Comparison of ENCODE assay signal across 37 cellular contexts in genomic region chr17:33369876-33370275, GRCh38.
"Had no signal": no experiment of that assay in that cellular context is flagged by ENCODE, and none has a peak within 500 bp of the region (broad histone marks: within the 10 kb centered on the region; RNA-seq: fewer than 3 reads in every experiment).

No MANE protein-coding gene starts in this region.

- H3K27me3 ChIP-seq: brain microvascular endothelial cell, cardiac muscle cell, Peyer's patch, SJSA1 had no signal

- H3K4me1 Mint-ChIP-seq: activated CD8-positive, alpha-beta memory T cell treated with anti-CD3 and anti-CD28 coated beads, Interleukin-2, amount 10 ng/mL, durations not matched to agents 7 days and 5 days; activated naive CD4-positive, alpha-beta T cell treated with anti-CD3 and anti-CD28 coated beads, Interleukin-2, amount 10 ng/mL, durations not matched to agents 7 days and 5 days; activated naive CD8-positive, alpha-beta T cell treated with anti-CD3 and anti-CD28 coated beads, Interleukin-2, amount 50 U/mL, for 24 hours; central memory CD8-positive, alpha-beta T cell had no signal

- H3K36me3 ChIP-seq: brain microvascular endothelial cell, cardiac muscle cell, Peyer's patch, SJSA1 had no signal

- FAIRE-seq: TTC549 had no signal

- H3K4me3 ChIP-seq: cardiac muscle cell, Peyer's patch, SJSA1 had no signal

- H3K9ac ChIP-seq: SK-N-SH had no signal

- DNase-seq: activated CD4-positive, alpha-beta memory T cell treated with anti-CD3 and anti-CD28 coated beads for 36 hours; activated CD4-positive, alpha-beta T cell treated with anti-CD3 and anti-CD28 coated beads for 4 hours; activated CD4-positive, alpha-beta T cell treated with anti-CD3 and anti-CD28 coated beads, Interleukin-2, amount 50 U/mL, for 1 hour; activated CD4-positive, CD25-positive, alpha-beta regulatory T cell treated with anti-CD3 and anti-CD28 coated beads, Interleukin-2, amount 50 U/mL, for 72 hours; activated CD8-positive, alpha-beta memory T cell treated with anti-CD3 and anti-CD28 coated beads for 24 hours; activated CD8-positive, alpha-beta memory T cell treated with anti-CD3 and anti-CD28 coated beads, Interleukin-2, amount 10 ng/mL, durations not matched to agents 7 days and 5 days; activated CD8-positive, alpha-beta memory T cell treated with anti-CD3 and anti-CD28 coated beads, Interleukin-2, amount 50 U/mL, for 48 hours; activated effector memory CD4-positive, alpha-beta T cell treated with Interleukin-2 at 50 U/mL for 16 hours; activated naive CD4-positive, alpha-beta T cell treated with anti-CD3 and anti-CD28 coated beads, Interleukin-2, amount 10 ng/mL, durations not matched to agents 7 days and 5 days; activated naive CD8-positive, alpha-beta T cell treated with anti-CD3 and anti-CD28 coated beads, Interleukin-2, amount 50 U/mL, for 24 hours; activated T-cell treated with anti-CD3 and anti-CD28 coated beads, Interleukin-2, amount 50 U/mL, for 48 hours; aorta; brain microvascular endothelial cell; MM.1S; MV-4-11; NCI-H1092; NCI-H146; NCI-H187; NCI-H2029 treated with DMSO at 0.1 percent for 48 hours; NCI-H2107; NCI-H2171; NCI-H510A; NCI-H526; NCI-H748 treated with DMSO at 0.1 percent for 48 hours; NK-92 treated with Interleukin-12 subunit alpha and Interleukin-12 subunit beta, amount 100 ng/mL, for 24 hours; PC-3; Peyer's patch; RPMI8226; SHP77 treated with DMSO at 0.1 percent for 48 hours; SK-N-SH had no signal

- H3K4me3 Mint-ChIP-seq: activated CD4-positive, alpha-beta memory T cell treated with anti-CD3 and anti-CD28 coated beads for 36 hours; activated CD8-positive, alpha-beta memory T cell treated with anti-CD3 and anti-CD28 coated beads, Interleukin-2, amount 10 ng/mL, durations not matched to agents 7 days and 5 days; activated naive CD4-positive, alpha-beta T cell treated with anti-CD3 and anti-CD28 coated beads, Interleukin-2, amount 10 ng/mL, durations not matched to agents 7 days and 5 days; activated naive CD8-positive, alpha-beta T cell; activated naive CD8-positive, alpha-beta T cell treated with anti-CD3 and anti-CD28 coated beads, Interleukin-2, amount 50 U/mL, for 24 hours; central memory CD8-positive, alpha-beta T cell; T-helper 1 cell treated with Interleukin-12 subunit alpha and Interleukin-12 subunit beta and Interleukin-4 antibody, amounts not matched to agents 30 μg/mL and 1 μg/mL, for 36 hours; T-helper 2 cell treated with Interferon-gamma antibody and Interleukin-4, amounts not matched to agents 5 μg/mL and 100 μg/mL, for 36 hours had no signal

- ATAC-seq: activated CD8-positive, alpha-beta memory T cell treated with anti-CD3 and anti-CD28 coated beads, Interleukin-2, amount 10 ng/mL, durations not matched to agents 7 days and 5 days; activated naive CD8-positive, alpha-beta T cell treated with anti-CD3 and anti-CD28 coated beads, Interleukin-2, amount 50 U/mL, for 24 hours; PC-3 had no signal

- H3K4me1 ChIP-seq: Peyer's patch, SJSA1 had no signal

- H3K9me3 ChIP-seq: Peyer's patch, SJSA1, SK-N-SH had no signal

- H3K4me2 ChIP-seq: SK-N-SH had no signal

- H3K27me3 Mint-ChIP-seq: activated CD8-positive, alpha-beta memory T cell treated with anti-CD3 and anti-CD28 coated beads, Interleukin-2, amount 10 ng/mL, durations not matched to agents 7 days and 5 days; activated naive CD4-positive, alpha-beta T cell treated with anti-CD3 and anti-CD28 coated beads, Interleukin-2, amount 10 ng/mL, durations not matched to agents 7 days and 5 days had no signal

- H3K36me3 Mint-ChIP-seq: activated CD4-positive, alpha-beta memory T cell treated with anti-CD3 and anti-CD28 coated beads for 36 hours; activated CD8-positive, alpha-beta memory T cell treated with anti-CD3 and anti-CD28 coated beads, Interleukin-2, amount 10 ng/mL, durations not matched to agents 7 days and 5 days; activated naive CD4-positive, alpha-beta T cell treated with anti-CD3 and anti-CD28 coated beads, Interleukin-2, amount 10 ng/mL, durations not matched to agents 7 days and 5 days; activated naive CD8-positive, alpha-beta T cell had no signal

- H3K9me3 Mint-ChIP-seq: activated CD4-positive, alpha-beta memory T cell treated with anti-CD3 and anti-CD28 coated beads for 36 hours; activated naive CD4-positive, alpha-beta T cell treated with anti-CD3 and anti-CD28 coated beads, Interleukin-2, amount 10 ng/mL, durations not matched to agents 7 days and 5 days; central memory CD8-positive, alpha-beta T cell; T-helper 2 cell treated with Interferon-gamma antibody and Interleukin-4, amounts not matched to agents 5 μg/mL and 100 μg/mL, for 36 hours had no signal

- H3K27ac ChIP-seq: brain microvascular endothelial cell, cardiac muscle cell, Peyer's patch, SJSA1 had no signal

- H3K27ac Mint-ChIP-seq: activated CD4-positive, alpha-beta memory T cell treated with anti-CD3 and anti-CD28 coated beads for 36 hours; activated CD8-positive, alpha-beta memory T cell treated with anti-CD3 and anti-CD28 coated beads, Interleukin-2, amount 10 ng/mL, durations not matched to agents 7 days and 5 days; activated naive CD4-positive, alpha-beta T cell treated with anti-CD3 and anti-CD28 coated beads, Interleukin-2, amount 10 ng/mL, durations not matched to agents 7 days and 5 days; activated naive CD8-positive, alpha-beta T cell; activated naive CD8-positive, alpha-beta T cell treated with anti-CD3 and anti-CD28 coated beads, Interleukin-2, amount 50 U/mL, for 24 hours; T-helper 1 cell treated with Interleukin-12 subunit alpha and Interleukin-12 subunit beta and Interleukin-4 antibody, amounts not matched to agents 30 μg/mL and 1 μg/mL, for 36 hours; T-helper 2 cell treated with Interferon-gamma antibody and Interleukin-4, amounts not matched to agents 5 μg/mL and 100 μg/mL, for 36 hours had no signal
